ENCODE assay signal across 1 cellular context in the genomic region with DNA sequence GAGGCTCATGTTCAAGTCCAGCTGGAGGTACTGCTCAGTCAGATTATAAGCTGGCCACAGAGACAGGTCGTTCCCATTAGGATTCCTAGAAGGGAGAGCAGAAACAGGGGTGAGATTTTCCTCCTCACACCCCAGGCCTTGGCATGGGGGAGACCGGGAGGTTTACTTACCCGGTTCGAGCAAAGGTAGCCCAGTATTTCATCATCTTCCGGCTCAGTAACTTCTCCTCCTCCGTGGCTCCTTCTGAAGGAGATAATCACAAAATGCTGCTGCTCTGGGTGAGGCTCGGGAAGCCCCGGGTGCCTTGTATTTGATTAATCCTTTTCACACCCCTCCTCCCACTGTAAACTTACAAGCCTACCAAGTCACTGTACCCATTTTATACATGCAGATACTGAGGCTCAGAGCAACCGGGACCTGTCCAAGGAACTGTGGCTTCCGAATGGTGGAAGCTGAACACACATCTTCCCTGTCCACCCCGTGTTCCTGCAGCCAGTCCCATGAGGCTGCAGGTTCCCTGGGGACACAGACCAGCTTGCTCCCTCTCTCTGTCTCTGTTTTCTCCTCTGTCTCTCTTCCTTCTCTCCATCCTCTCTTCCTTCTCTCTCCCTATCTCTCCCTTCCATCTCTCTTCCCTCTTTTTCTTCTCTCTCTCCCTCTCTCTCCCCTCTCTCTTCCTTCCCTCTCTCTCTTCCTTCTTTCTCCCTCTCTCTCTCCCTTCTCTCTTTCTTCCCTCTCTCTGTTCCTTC.
TF ChIP-seq lines count a peak whose summit lies in the region.

No MANE protein-coding gene starts in this region.

TF ChIP-seq in K562, 482 proteins besides CTCF, POLR2A, EP300 and RAD21 (continued from another document and continues in another):
- TF ChIP-seq, protein P1, sequence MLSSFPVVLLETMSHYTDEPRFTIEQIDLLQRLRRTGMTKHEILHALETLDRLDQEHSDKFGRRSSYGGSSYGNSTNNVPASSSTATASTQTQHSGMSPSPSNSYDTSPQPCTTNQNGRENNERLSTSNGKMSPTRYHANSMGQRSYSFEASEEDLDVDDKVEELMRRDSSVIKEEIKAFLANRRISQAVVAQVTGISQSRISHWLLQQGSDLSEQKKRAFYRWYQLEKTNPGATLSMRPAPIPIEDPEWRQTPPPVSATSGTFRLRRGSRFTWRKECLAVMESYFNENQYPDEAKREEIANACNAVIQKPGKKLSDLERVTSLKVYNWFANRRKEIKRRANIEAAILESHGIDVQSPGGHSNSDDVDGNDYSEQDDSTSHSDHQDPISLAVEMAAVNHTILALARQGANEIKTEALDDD (IDR thresholded peaks at IDR 0.05) = no peak
- TF ChIP-seq ZNF197 (CRISPR knock-in tag; IDR thresholded peaks at IDR 0.05; ENCODE audit: low read depth) = no peak
- no peak for TF ChIP-seq XRCC3 (IDR thresholded peaks at IDR 0.05)
- TF ChIP-seq, protein P2, sequence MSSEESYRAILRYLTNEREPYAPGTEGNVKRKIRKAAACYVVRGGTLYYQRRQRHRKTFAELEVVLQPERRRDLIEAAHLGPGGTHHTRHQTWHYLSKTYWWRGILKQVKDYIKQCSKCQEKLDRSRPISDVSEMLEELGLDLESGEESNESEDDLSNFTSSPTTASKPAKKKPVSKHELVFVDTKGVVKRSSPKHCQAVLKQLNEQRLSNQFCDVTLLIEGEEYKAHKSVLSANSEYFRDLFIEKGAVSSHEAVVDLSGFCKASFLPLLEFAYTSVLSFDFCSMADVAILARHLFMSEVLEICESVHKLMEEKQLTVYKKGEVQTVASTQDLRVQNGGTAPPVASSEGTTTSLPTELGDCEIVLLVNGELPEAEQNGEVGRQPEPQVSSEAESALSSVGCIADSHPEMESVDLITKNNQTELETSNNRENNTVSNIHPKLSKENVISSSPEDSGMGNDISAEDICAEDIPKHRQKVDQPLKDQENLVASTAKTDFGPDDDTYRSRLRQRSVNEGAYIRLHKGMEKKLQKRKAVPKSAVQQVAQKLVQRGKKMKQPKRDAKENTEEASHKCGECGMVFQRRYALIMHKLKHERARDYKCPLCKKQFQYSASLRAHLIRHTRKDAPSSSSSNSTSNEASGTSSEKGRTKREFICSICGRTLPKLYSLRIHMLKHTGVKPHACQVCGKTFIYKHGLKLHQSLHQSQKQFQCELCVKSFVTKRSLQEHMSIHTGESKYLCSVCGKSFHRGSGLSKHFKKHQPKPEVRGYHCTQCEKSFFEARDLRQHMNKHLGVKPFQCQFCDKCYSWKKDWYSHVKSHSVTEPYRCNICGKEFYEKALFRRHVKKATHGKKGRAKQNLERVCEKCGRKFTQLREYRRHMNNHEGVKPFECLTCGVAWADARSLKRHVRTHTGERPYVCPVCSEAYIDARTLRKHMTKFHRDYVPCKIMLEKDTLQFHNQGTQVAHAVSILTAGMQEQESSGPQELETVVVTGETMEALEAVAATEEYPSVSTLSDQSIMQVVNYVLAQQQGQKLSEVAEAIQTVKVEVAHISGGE (CRISPR knock-in tag; IDR thresholded peaks at IDR 0.05) = no peak
- TF ChIP-seq RBM39 (optimal IDR thresholded peaks at IDR 0.05; ENCODE audit: low read depth, low read length) = no peak
- TF ChIP-seq MAFF (IDR thresholded peaks at IDR 0.05; ENCODE audit: low read length) = no peak
- TF ChIP-seq HMG20A (CRISPR knock-in tag; conservative IDR thresholded peaks at IDR 0.05) = no peak
- TF ChIP-seq HDAC1 (IDR thresholded peaks at IDR 0.05) = peak in 1 of 2 experiments; percentile 26; a peak in 1 of 4 replicates
- TF ChIP-seq, protein P3, sequence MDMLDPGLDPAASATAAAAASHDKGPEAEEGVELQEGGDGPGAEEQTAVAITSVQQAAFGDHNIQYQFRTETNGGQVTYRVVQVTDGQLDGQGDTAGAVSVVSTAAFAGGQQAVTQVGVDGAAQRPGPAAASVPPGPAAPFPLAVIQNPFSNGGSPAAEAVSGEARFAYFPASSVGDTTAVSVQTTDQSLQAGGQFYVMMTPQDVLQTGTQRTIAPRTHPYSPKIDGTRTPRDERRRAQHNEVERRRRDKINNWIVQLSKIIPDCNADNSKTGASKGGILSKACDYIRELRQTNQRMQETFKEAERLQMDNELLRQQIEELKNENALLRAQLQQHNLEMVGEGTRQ (CRISPR knock-in tag; IDR thresholded peaks at IDR 0.05) = no peak
- TF ChIP-seq ZEB2 (IDR thresholded peaks at IDR 0.05) = no peak
- TF ChIP-seq, protein P4, sequence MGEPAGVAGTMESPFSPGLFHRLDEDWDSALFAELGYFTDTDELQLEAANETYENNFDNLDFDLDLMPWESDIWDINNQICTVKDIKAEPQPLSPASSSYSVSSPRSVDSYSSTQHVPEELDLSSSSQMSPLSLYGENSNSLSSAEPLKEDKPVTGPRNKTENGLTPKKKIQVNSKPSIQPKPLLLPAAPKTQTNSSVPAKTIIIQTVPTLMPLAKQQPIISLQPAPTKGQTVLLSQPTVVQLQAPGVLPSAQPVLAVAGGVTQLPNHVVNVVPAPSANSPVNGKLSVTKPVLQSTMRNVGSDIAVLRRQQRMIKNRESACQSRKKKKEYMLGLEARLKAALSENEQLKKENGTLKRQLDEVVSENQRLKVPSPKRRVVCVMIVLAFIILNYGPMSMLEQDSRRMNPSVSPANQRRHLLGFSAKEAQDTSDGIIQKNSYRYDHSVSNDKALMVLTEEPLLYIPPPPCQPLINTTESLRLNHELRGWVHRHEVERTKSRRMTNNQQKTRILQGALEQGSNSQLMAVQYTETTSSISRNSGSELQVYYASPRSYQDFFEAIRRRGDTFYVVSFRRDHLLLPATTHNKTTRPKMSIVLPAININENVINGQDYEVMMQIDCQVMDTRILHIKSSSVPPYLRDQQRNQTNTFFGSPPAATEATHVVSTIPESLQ (CRISPR knock-in tag; IDR thresholded peaks at IDR 0.05) = no peak
- no peak for TF ChIP-seq ZNF780A (CRISPR knock-in tag; IDR thresholded peaks at IDR 0.05)
- no peak for TF ChIP-seq MEF2D (tag; conservative IDR thresholded peaks at IDR 0.05; ENCODE audit: low read depth)
- no peak for TF ChIP-seq PHTF2 (CRISPR knock-in tag; IDR thresholded peaks at IDR 0.05)
- TF ChIP-seq ZNF146 (CRISPR knock-in tag; IDR thresholded peaks at IDR 0.05; ENCODE audit: unreplicated experiment) = no peak
- TF ChIP-seq, protein P5, sequence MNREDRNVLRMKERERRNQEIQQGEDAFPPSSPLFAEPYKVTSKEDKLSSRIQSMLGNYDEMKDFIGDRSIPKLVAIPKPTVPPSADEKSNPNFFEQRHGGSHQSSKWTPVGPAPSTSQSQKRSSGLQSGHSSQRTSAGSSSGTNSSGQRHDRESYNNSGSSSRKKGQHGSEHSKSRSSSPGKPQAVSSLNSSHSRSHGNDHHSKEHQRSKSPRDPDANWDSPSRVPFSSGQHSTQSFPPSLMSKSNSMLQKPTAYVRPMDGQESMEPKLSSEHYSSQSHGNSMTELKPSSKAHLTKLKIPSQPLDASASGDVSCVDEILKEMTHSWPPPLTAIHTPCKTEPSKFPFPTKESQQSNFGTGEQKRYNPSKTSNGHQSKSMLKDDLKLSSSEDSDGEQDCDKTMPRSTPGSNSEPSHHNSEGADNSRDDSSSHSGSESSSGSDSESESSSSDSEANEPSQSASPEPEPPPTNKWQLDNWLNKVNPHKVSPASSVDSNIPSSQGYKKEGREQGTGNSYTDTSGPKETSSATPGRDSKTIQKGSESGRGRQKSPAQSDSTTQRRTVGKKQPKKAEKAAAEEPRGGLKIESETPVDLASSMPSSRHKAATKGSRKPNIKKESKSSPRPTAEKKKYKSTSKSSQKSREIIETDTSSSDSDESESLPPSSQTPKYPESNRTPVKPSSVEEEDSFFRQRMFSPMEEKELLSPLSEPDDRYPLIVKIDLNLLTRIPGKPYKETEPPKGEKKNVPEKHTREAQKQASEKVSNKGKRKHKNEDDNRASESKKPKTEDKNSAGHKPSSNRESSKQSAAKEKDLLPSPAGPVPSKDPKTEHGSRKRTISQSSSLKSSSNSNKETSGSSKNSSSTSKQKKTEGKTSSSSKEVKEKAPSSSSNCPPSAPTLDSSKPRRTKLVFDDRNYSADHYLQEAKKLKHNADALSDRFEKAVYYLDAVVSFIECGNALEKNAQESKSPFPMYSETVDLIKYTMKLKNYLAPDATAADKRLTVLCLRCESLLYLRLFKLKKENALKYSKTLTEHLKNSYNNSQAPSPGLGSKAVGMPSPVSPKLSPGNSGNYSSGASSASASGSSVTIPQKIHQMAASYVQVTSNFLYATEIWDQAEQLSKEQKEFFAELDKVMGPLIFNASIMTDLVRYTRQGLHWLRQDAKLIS (CRISPR knock-in tag; IDR thresholded peaks at IDR 0.05) = no peak
- TF ChIP-seq TARDBP (IDR thresholded peaks at IDR 0.05) = no peak
- TF ChIP-seq, protein P6, sequence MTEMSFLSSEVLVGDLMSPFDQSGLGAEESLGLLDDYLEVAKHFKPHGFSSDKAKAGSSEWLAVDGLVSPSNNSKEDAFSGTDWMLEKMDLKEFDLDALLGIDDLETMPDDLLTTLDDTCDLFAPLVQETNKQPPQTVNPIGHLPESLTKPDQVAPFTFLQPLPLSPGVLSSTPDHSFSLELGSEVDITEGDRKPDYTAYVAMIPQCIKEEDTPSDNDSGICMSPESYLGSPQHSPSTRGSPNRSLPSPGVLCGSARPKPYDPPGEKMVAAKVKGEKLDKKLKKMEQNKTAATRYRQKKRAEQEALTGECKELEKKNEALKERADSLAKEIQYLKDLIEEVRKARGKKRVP (CRISPR knock-in tag; IDR thresholded peaks at IDR 0.05) = peak; percentile 87
- TF ChIP-seq, protein P7, sequence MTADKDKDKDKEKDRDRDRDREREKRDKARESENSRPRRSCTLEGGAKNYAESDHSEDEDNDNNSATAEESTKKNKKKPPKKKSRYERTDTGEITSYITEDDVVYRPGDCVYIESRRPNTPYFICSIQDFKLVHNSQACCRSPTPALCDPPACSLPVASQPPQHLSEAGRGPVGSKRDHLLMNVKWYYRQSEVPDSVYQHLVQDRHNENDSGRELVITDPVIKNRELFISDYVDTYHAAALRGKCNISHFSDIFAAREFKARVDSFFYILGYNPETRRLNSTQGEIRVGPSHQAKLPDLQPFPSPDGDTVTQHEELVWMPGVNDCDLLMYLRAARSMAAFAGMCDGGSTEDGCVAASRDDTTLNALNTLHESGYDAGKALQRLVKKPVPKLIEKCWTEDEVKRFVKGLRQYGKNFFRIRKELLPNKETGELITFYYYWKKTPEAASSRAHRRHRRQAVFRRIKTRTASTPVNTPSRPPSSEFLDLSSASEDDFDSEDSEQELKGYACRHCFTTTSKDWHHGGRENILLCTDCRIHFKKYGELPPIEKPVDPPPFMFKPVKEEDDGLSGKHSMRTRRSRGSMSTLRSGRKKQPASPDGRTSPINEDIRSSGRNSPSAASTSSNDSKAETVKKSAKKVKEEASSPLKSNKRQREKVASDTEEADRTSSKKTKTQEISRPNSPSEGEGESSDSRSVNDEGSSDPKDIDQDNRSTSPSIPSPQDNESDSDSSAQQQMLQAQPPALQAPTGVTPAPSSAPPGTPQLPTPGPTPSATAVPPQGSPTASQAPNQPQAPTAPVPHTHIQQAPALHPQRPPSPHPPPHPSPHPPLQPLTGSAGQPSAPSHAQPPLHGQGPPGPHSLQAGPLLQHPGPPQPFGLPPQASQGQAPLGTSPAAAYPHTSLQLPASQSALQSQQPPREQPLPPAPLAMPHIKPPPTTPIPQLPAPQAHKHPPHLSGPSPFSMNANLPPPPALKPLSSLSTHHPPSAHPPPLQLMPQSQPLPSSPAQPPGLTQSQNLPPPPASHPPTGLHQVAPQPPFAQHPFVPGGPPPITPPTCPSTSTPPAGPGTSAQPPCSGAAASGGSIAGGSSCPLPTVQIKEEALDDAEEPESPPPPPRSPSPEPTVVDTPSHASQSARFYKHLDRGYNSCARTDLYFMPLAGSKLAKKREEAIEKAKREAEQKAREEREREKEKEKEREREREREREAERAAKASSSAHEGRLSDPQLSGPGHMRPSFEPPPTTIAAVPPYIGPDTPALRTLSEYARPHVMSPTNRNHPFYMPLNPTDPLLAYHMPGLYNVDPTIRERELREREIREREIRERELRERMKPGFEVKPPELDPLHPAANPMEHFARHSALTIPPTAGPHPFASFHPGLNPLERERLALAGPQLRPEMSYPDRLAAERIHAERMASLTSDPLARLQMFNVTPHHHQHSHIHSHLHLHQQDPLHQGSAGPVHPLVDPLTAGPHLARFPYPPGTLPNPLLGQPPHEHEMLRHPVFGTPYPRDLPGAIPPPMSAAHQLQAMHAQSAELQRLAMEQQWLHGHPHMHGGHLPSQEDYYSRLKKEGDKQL (CRISPR knock-in tag; IDR thresholded peaks at IDR 0.05; ENCODE audit: borderline replicate concordance) = no peak
- TF ChIP-seq, protein P8, sequence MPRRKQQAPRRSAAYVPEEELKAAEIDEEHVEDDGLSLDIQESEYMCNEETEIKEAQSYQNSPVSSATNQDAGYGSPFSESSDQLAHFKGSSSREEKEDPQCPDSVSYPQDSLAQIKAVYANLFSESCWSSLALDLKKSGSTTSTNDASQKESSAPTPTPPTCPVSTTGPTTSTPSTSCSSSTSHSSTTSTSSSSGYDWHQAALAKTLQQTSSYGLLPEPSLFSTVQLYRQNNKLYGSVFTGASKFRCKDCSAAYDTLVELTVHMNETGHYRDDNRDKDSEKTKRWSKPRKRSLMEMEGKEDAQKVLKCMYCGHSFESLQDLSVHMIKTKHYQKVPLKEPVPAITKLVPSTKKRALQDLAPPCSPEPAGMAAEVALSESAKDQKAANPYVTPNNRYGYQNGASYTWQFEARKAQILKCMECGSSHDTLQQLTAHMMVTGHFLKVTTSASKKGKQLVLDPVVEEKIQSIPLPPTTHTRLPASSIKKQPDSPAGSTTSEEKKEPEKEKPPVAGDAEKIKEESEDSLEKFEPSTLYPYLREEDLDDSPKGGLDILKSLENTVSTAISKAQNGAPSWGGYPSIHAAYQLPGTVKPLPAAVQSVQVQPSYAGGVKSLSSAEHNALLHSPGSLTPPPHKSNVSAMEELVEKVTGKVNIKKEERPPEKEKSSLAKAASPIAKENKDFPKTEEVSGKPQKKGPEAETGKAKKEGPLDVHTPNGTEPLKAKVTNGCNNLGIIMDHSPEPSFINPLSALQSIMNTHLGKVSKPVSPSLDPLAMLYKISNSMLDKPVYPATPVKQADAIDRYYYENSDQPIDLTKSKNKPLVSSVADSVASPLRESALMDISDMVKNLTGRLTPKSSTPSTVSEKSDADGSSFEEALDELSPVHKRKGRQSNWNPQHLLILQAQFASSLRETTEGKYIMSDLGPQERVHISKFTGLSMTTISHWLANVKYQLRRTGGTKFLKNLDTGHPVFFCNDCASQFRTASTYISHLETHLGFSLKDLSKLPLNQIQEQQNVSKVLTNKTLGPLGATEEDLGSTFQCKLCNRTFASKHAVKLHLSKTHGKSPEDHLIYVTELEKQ (CRISPR knock-in tag; IDR thresholded peaks at IDR 0.05) = no peak
- no peak for TF ChIP-seq PCBP1 (IDR thresholded peaks at IDR 0.05; ENCODE audit: low read depth, low read length, poor library complexity, severe bottlenecking)
- TF ChIP-seq, protein P9, sequence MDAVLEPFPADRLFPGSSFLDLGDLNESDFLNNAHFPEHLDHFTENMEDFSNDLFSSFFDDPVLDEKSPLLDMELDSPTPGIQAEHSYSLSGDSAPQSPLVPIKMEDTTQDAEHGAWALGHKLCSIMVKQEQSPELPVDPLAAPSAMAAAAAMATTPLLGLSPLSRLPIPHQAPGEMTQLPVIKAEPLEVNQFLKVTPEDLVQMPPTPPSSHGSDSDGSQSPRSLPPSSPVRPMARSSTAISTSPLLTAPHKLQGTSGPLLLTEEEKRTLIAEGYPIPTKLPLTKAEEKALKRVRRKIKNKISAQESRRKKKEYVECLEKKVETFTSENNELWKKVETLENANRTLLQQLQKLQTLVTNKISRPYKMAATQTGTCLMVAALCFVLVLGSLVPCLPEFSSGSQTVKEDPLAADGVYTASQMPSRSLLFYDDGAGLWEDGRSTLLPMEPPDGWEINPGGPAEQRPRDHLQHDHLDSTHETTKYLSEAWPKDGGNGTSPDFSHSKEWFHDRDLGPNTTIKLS (IDR thresholded peaks at IDR 0.05; ENCODE audit: borderline replicate concordance, low read depth) = no peak
- TF ChIP-seq SREBF1 (IDR thresholded peaks at IDR 0.05; ENCODE audit: borderline replicate concordance, low read depth, low read length) = no peak
- peak; percentile 74 for TF ChIP-seq ZSCAN32 (CRISPR knock-in tag; IDR thresholded peaks at IDR 0.05)
